1 cellular context compared by ENCODE assay signal in the genomic region with DNA sequence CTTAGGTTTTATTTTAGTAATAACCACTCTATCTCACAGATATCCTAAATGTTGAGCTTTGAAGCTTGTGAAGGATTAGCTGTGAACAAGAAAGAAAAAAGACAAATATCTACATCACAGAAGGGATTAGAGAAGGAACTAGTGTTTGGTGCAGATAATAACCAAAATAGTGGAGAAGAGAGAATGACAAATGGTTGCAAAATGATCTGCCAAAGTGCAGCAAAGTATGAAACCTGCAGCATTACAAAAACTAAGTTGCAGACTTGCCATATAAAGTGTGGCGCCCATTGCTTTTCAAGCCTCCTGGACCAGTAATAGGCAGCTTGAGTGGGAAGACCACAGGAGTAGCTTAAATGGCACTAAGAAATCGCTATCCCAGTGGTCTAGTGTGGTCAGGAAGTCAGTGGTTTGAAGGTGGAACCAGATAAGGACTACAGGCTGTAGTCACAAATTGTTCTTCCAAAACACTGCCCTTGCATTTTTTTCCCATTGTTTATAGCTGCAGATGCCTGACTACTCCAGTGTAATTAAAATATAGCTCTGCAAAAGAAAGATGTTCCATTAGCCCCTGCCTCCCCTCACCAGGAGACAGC.
TF ChIP-seq lines count a peak whose summit lies in the region.

No MANE protein-coding gene starts in this region.

TF ChIP-seq in SK-N-SH, 30 proteins besides CTCF, POLR2A, EP300 and RAD21:
- TF ChIP-seq NFIC (IDR thresholded peaks at IDR 0.05; ENCODE audit: borderline replicate concordance) (no peak), FOXM1 (IDR thresholded peaks at IDR 0.05; ENCODE audit: low read depth) (no peak), SMC3 (IDR thresholded peaks at IDR 0.05; ENCODE audit: low read depth, low read length) (no peak), MEF2A (IDR thresholded peaks at IDR 0.05; ENCODE audit: borderline replicate concordance, low read depth) (no peak), FOXJ3 (CRISPR knock-in tag; IDR thresholded peaks at IDR 0.05) (no peak), CHD2 (IDR thresholded peaks at IDR 0.05; ENCODE audit: low read length, partially characterized antibody) (no peak), GATA2 (CRISPR knock-in tag; IDR thresholded peaks at IDR 0.05) (no peak), USF1 (IDR thresholded peaks at IDR 0.05; ENCODE audit: borderline replicate concordance, low read depth) (no peak), MAX (IDR thresholded peaks at IDR 0.05; ENCODE audit: low read depth) (no peak), TCF12 (IDR thresholded peaks at IDR 0.05) (no peak), TEAD4 (IDR thresholded peaks at IDR 0.05; ENCODE audit: borderline replicate concordance, insufficient read depth) (no peak), RXRA (IDR thresholded peaks at IDR 0.05; ENCODE audit: borderline replicate concordance, low read depth) (no peak), TAF1 (IDR thresholded peaks at IDR 0.05; ENCODE audit: borderline replicate concordance, low read depth, low read length) (no peak)
- TF ChIP-seq, protein P1, sequence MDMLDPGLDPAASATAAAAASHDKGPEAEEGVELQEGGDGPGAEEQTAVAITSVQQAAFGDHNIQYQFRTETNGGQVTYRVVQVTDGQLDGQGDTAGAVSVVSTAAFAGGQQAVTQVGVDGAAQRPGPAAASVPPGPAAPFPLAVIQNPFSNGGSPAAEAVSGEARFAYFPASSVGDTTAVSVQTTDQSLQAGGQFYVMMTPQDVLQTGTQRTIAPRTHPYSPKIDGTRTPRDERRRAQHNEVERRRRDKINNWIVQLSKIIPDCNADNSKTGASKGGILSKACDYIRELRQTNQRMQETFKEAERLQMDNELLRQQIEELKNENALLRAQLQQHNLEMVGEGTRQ (IDR thresholded peaks at IDR 0.05; ENCODE audit: borderline replicate concordance, low read depth, low read length) = no peak
- TF ChIP-seq, protein P2, sequence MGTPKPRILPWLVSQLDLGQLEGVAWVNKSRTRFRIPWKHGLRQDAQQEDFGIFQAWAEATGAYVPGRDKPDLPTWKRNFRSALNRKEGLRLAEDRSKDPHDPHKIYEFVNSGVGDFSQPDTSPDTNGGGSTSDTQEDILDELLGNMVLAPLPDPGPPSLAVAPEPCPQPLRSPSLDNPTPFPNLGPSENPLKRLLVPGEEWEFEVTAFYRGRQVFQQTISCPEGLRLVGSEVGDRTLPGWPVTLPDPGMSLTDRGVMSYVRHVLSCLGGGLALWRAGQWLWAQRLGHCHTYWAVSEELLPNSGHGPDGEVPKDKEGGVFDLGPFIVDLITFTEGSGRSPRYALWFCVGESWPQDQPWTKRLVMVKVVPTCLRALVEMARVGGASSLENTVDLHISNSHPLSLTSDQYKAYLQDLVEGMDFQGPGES (IDR thresholded peaks at IDR 0.05; ENCODE audit: low read depth, low read length) = no peak
